In the genomic region with DNA sequence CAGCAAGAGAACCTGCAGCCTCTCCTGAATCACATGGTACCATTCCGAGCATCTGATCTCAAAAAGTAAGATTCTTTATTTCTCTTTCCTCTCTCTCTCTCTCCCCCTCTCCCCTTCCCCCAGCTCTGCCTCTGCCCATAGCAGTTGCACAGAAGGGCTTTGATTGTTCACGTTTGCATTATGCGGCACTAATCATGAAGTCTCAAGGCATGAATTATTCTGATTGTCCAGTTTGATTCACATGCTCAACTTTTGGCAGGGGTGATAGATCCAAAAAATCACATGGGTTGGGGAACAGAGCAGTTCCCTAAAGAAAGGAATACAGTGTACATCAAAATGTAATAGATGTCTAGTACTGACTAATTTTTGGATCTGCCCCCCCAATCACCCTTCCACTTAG, we compare ENCODE assay signal across 20 cellular contexts.
A peak's percentile ranks its signal among the peaks of the same experiment; 100 is the strongest.
DNase-seq lines count a peak whose midpoint lies in the region; ATAC-seq, FAIRE-seq and TF ChIP-seq lines count a peak whose summit lies in the region.
"Had no signal": no experiment of that assay in that cellular context is flagged by ENCODE, and none has a peak within 500 bp of the region (broad histone marks: within the 10 kb centered on the region; RNA-seq: fewer than 3 reads in every experiment).

No MANE protein-coding gene starts in this region.

- no peak for TF ChIP-seq RAD21 in A549 (conservative IDR thresholded peaks at IDR 0.05 in 1 of 2, IDR thresholded peaks at IDR 0.05 in 1 of 2)

- no peaks in the 10 kb centered on the region for H3K36me3 Mint-ChIP-seq in CD14-positive monocyte
- H3K36me3 Mint-ChIP-seq: CD4-positive, CD25-positive, alpha-beta regulatory T cell; CD8-positive, alpha-beta memory T cell had no signal

- no peaks in the 10 kb centered on the region for H3K36me3 ChIP-seq in vagina
- H3K36me3 ChIP-seq: BLaER1 treated with 17β-estradiol and CSF1 and Interleukin-3, amounts not matched to agents 10 nM and 100 nM had no signal

- no peak overlapping the region for H3K4me3 Mint-ChIP-seq in CD14-positive monocyte
- H3K4me3 Mint-ChIP-seq: B cell; CD4-positive, CD25-positive, alpha-beta regulatory T cell; CD8-positive, alpha-beta memory T cell; H9 had no signal

- peak; percentile 32 for FAIRE-seq in A549 (lab: Jason Lieb, UNC)
- FAIRE-seq: D721Med, G401.6, GM12891, GM19239, H1, HepG2 had no signal

- POLR2A ChIA-PET in A549 (lab: Yijun Ruan, JAX) = no interaction called here

- no peak overlapping the region for H3K4me3 ChIP-seq in A549
- no peak overlapping the region for H3K4me3 ChIP-seq in vagina
- H3K4me3 ChIP-seq: BLaER1 treated with 17β-estradiol and CSF1 and Interleukin-3, amounts not matched to agents 10 nM and 100 nM had no signal

- peaks cover 0 to 7% (median 2%) of the 10 kb centered on the region in 7 donors for H3K9me3 Mint-ChIP-seq in CD14-positive monocyte
- H3K9me3 Mint-ChIP-seq: H9 had no signal

- H3K27ac ChIP-seq in A549 (no peak overlapping the region), vagina (no peak overlapping the region)
- H3K27ac ChIP-seq: 22Rv1; BLaER1 treated with 17β-estradiol and CSF1 and Interleukin-3, amounts not matched to agents 10 nM and 100 nM had no signal

- TF ChIP-seq POLR2A in A549 (IDR thresholded peaks at IDR 0.05; ENCODE audit: low read length) (no peak), vagina (IDR thresholded peaks at IDR 0.05) (no peak)

- DNase-seq in A549 (ENCODE audit: low read depth in 1 of 2, low spot score in 1 of 2) = no peak
- peak; percentile 34 for DNase-seq in epidermal melanocyte (ENCODE audit: insufficient read length, low spot score)
- peak; percentile 27 for DNase-seq in medulla oblongata (ENCODE audit: extremely low spot score)
- DNase-seq in superior temporal gyrus (ENCODE audit: extremely low spot score) = peak; percentile 60
- no peak for DNase-seq in NCI-H1092 (lab: John Stamatoyannopoulos, UW)
- DNase-seq in CD14-positive monocyte (ENCODE audit: low spot score) = no peak
- no peak for DNase-seq in vagina (ENCODE audit: extremely low spot score in 2 of 2)
- DNase-seq: Caco-2; CD4-positive, CD25-positive, alpha-beta regulatory T cell; CD8-positive, alpha-beta memory T cell; H9 had no signal

- H3K9me3 ChIP-seq in A549 = no peaks in the 10 kb centered on the region
- no peaks in the 10 kb centered on the region for H3K9me3 ChIP-seq in vagina
- H3K9me3 ChIP-seq: BLaER1 treated with 17β-estradiol and CSF1 and Interleukin-3, amounts not matched to agents 10 nM and 100 nM; Caco-2 had no signal

- CTCF ChIA-PET in A549 (lab: Yijun Ruan, JAX) = no interaction called here

- no peak overlapping the region for H3K4me2 ChIP-seq in A549
- H3K4me2 ChIP-seq: BLaER1 treated with 17β-estradiol and CSF1 and Interleukin-3, amounts not matched to agents 10 nM and 100 nM had no signal

- TF ChIP-seq EP300 in A549 (IDR thresholded peaks at IDR 0.05) = no peak

- no peak overlapping the region for H3K27ac Mint-ChIP-seq in CD14-positive monocyte
- H3K27ac Mint-ChIP-seq: B cell; CD4-positive, CD25-positive, alpha-beta regulatory T cell; CD8-positive, alpha-beta memory T cell; H9 had no signal

- ATAC-seq in A549 = no peak
- ATAC-seq: HepG2 had no signal

- no peaks in the 10 kb centered on the region for H3K27me3 ChIP-seq in vagina
- H3K27me3 ChIP-seq: BLaER1 treated with 17β-estradiol and CSF1 and Interleukin-3, amounts not matched to agents 10 nM and 100 nM had no signal

- TF ChIP-seq CTCF in A549 (IDR thresholded peaks at IDR 0.05) = no peak
- TF ChIP-seq CTCF in CD14-positive monocyte (IDR thresholded peaks at IDR 0.05) = no peak
- TF ChIP-seq CTCF in vagina (IDR thresholded peaks at IDR 0.05) = no peak

- H3K4me1 ChIP-seq in A549 = no peaks in the 10 kb centered on the region
- no peaks in the 10 kb centered on the region for H3K4me1 ChIP-seq in vagina
- H3K4me1 ChIP-seq: Caco-2 had no signal

- no peaks in the 10 kb centered on the region for H3K27me3 Mint-ChIP-seq in CD14-positive monocyte (ENCODE audit: low read depth in 3 of 3)
- H3K27me3 Mint-ChIP-seq: B cell; CD4-positive, CD25-positive, alpha-beta regulatory T cell; CD8-positive, alpha-beta memory T cell had no signal

- intact Hi-C loops in CD14-positive monocyte (cut with micrococcal nuclease) = no loop called here
- intact Hi-C loops in vagina (cut with DNase I) = no loop called here

- H3K4me1 Mint-ChIP-seq in CD14-positive monocyte = no peaks in the 10 kb centered on the region
- H3K4me1 Mint-ChIP-seq: B cell; CD4-positive, CD25-positive, alpha-beta regulatory T cell; CD8-positive, alpha-beta memory T cell had no signal

- WGBS in A549 (ENCODE audit: missing lambda C conversion rate) = 66% methylated on average over 3 of the region's 3 CpGs

TF ChIP-seq in A549, 52 proteins besides CTCF, POLR2A, EP300 and RAD21:
- no peak for TF ChIP-seq MYC (IDR thresholded peaks at IDR 0.05; ENCODE audit: borderline replicate concordance, low read length)
- TF ChIP-seq ZNF302 (CRISPR knock-in tag; IDR thresholded peaks at IDR 0.05) = no peak
- TF ChIP-seq, protein P1, sequence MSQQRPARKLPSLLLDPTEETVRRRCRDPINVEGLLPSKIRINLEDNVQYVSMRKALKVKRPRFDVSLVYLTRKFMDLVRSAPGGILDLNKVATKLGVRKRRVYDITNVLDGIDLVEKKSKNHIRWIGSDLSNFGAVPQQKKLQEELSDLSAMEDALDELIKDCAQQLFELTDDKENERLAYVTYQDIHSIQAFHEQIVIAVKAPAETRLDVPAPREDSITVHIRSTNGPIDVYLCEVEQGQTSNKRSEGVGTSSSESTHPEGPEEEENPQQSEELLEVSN (IDR thresholded peaks at IDR 0.05; ENCODE audit: borderline replicate concordance, low read depth) = no peak
- TF ChIP-seq CBX8 (IDR thresholded peaks at IDR 0.05) = no peak
- TF ChIP-seq BCL3 (IDR thresholded peaks at IDR 0.05) = no peak
- no peak for TF ChIP-seq SMC3 (IDR thresholded peaks at IDR 0.05)
- no peak for TF ChIP-seq ELK1 (IDR thresholded peaks at IDR 0.05; ENCODE audit: low read depth, low read length)
- TF ChIP-seq HEYL (CRISPR knock-in tag; IDR thresholded peaks at IDR 0.05) = no peak
- no peak for TF ChIP-seq ZC3H11A (IDR thresholded peaks at IDR 0.05)
- TF ChIP-seq EHMT2 (IDR thresholded peaks at IDR 0.05; ENCODE audit: low read depth) = no peak
- TF ChIP-seq GATA3 (IDR thresholded peaks at IDR 0.05; ENCODE audit: borderline replicate concordance) = no peak

Comparison
In these comparisons a context has a peak if more than half of its experiments do, and no peak if none do; other contexts are left out.
1. DNase-seq: peak in epidermal melanocyte (single experiment), medulla oblongata (single experiment) and superior temporal gyrus (single experiment); none in A549 (0 of 2), NCI-H1092 (single experiment), CD14-positive monocyte (single experiment) and vagina (0 of 2).